Comparison of ENCODE assay signal across 9 cellular contexts in the genomic region with DNA sequence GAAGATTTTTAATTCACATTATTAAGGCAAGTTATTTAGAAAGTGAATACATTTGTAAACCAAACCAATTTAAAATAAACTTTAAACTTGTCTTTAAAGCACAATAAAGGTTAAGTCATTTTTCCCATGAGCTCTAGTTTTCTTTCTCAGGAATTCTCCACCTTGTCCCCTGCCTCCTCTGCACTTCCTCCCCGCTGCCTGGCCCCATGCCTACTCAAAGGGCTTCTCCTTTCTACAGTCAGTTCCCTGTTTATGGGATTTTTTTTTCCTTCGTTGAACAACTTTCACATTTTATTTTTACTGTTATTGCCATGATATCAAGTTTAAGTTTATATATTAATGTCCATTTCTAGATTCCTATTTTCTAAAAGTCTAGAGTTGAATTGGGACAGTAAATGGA.
"Had no signal": no experiment of that assay in that cellular context is flagged by ENCODE, and none has a peak within 500 bp of the region (broad histone marks: within the 10 kb centered on the region; RNA-seq: fewer than 3 reads in every experiment).

No MANE protein-coding gene starts in this region.

- H3K9me3 Mint-ChIP-seq: GM23338, H9 had no signal

- H3K4me2 ChIP-seq: GM23338 had no signal

- H2AFZ ChIP-seq: GM23338 had no signal

- FAIRE-seq: H1, H54, HTR-8/SVneo had no signal

- H3K4me3 ChIP-seq: GM23338 had no signal

- ATAC-seq: GM23338 had no signal

- H3K4me3 Mint-ChIP-seq: GM23338, H9 had no signal

- H3K27ac Mint-ChIP-seq: GM23338, H9 had no signal

- H3K27ac ChIP-seq: HL-60 had no signal

- DNase-seq: H9, HCEC 1CT, IMR-90, KG1 had no signal
